Comparison of ENCODE assay signal across 12 cellular contexts in the genomic region with DNA sequence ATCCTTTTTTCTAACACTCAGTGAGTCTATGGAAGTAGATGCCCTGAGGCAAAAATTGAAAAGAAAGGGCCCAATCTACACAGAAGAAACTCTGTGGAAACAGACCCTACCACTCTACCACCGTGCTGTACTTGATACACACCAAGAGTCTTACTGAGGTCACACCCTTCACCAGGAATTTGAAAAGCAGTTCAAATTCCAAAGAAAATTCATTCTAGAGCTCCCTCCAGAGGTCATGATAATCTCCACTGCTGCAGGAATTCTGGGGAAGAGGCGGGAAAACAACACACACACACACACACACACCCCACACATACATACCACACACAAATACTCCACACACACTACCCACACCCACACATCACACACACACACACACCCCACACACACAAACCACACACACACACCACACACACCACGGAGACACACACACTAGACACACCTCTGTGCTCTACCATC.
DNase-seq lines count a peak whose midpoint lies in the region; ATAC-seq, FAIRE-seq and TF ChIP-seq lines count a peak whose summit lies in the region.
"Had no signal": no experiment of that assay in that cellular context is flagged by ENCODE, and none has a peak within 500 bp of the region (broad histone marks: within the 10 kb centered on the region; RNA-seq: fewer than 3 reads in every experiment).

No MANE protein-coding gene starts in this region.

- no peak overlapping the region for H3K9ac ChIP-seq in H9 (ENCODE audit: extremely low read depth, insufficient read length, low read length)

- no peak overlapping the region for H3K27ac Mint-ChIP-seq in H9

- H2AK5ac ChIP-seq in H9 (ENCODE audit: insufficient read length, low read length): no peak overlapping the region

- no peaks in the 10 kb centered on the region for H3K79me1 ChIP-seq in H9 (ENCODE audit: insufficient read depth, low read depth, low read length, poor library complexity, severe bottlenecking)

- H2BK5ac ChIP-seq in H9 (ENCODE audit: insufficient read length, low read length): no peak overlapping the region

- H3K14ac ChIP-seq in H9 (ENCODE audit: insufficient read depth, low read length): no peak overlapping the region

- no peak overlapping the region for H3K4me2 ChIP-seq in H9 (ENCODE audit: insufficient read depth, insufficient read length, low read length)

- no peak overlapping the region for H3K23ac ChIP-seq in H9 (ENCODE audit: insufficient read length, low read depth, low read length)

- ATAC-seq in GM18870 (IDR thresholded peaks at IDR 0.05; ENCODE audit: unreplicated experiment): no peak
- no peak for ATAC-seq in GM21737 (IDR thresholded peaks at IDR 0.05; ENCODE audit: unreplicated experiment)

- H3K4ac ChIP-seq in H9 (ENCODE audit: low read depth, low read length): no peak overlapping the region

- H3K9me3 ChIP-seq in H9 (ENCODE audit: control insufficient read depth, low read depth, low read length) (no peaks in the 10 kb centered on the region), cardiac muscle cell (ENCODE audit: low read depth) (no peaks in the 10 kb centered on the region), small intestine (ENCODE audit: control insufficient read depth, low read depth) (no peaks in the 10 kb centered on the region)
- H3K9me3 ChIP-seq: SJSA1 had no signal

- WGBS in H9 (ENCODE audit: extremely low coverage, insufficient read length, low lambda C conversion rate): no CpG with 5 or more reads among the region's 3 CpGs
- 27 to 56% (median 28%) methylated on average over 3 of the region's 3 CpGs for WGBS in small intestine, 3 donors

- no peak overlapping the region for H4K8ac ChIP-seq in H9 (replicated peaks; ENCODE audit: insufficient read length, low read depth, low read length)

- peaks cover 25 to 40% of the 10 kb centered on the region in 2 experiments for H3K4me1 Mint-ChIP-seq in H9

- no peak overlapping the region for H2BK120ac ChIP-seq in H9 (ENCODE audit: low read depth, low read length, poor library complexity, severe bottlenecking)

- no peaks in the 10 kb centered on the region for H3K23me2 ChIP-seq in H9 (ENCODE audit: insufficient read length, low read depth, low read length, poor library complexity, severe bottlenecking)

- H3K27ac ChIP-seq in H9 (ENCODE audit: insufficient read length, low read depth, low read length): no peak overlapping the region
- no peak overlapping the region for H3K27ac ChIP-seq in cardiac muscle cell
- H3K27ac ChIP-seq in small intestine (ENCODE audit: low read depth in 1 of 2, low read length in 1 of 2): no peak overlapping the region
- H3K27ac ChIP-seq: HL-60, SJSA1 had no signal

- no peak overlapping the region for H2BK15ac ChIP-seq in H9 (ENCODE audit: low read depth, low read length)

- no peak overlapping the region for H2AFZ ChIP-seq in H9 (ENCODE audit: low read length)

- H3K4me1 ChIP-seq in H9 (ENCODE audit: insufficient read depth, low read length): peaks cover 3% of the 10 kb centered on the region; the same call in 1 of the 2 replicates
- H3K4me1 ChIP-seq in cardiac muscle cell (ENCODE audit: low read depth): no peaks in the 10 kb centered on the region
- no peaks in the 10 kb centered on the region for H3K4me1 ChIP-seq in small intestine (ENCODE audit: control insufficient read depth in 2 of 2, insufficient read depth in 1 of 2, low read depth in 1 of 2, low read length in 1 of 2)

- H3K27me3 ChIP-seq in H9 (ENCODE audit: insufficient read depth, low read length): no peaks in the 10 kb centered on the region
- H3K27me3 ChIP-seq in cardiac muscle cell: no peaks in the 10 kb centered on the region
- no peaks in the 10 kb centered on the region for H3K27me3 ChIP-seq in small intestine (ENCODE audit: control insufficient read depth in 2 of 2, insufficient read depth in 2 of 2, low read length in 2 of 2)
- H3K27me3 ChIP-seq: SJSA1 had no signal

- H3K4me3 ChIP-seq in cardiac muscle cell: no peak overlapping the region
- no peak overlapping the region for H3K4me3 ChIP-seq in small intestine (ENCODE audit: low read depth in 1 of 2, low read length in 2 of 2)
- H3K4me3 ChIP-seq: lung, SJSA1 had no signal

- H4K5ac ChIP-seq in H9 (ENCODE audit: insufficient read length, low read depth, low read length): no peak overlapping the region

- peak; percentile 54; the same call in 2 of the 3 replicates for TF ChIP-seq CTCF in H9 (conservative IDR thresholded peaks at IDR 0.05)
- TF ChIP-seq CTCF in cardiac muscle cell (IDR thresholded peaks at IDR 0.05; ENCODE audit: low read depth, low read length): peak; percentile 46

- no peak overlapping the region for H3K4me3 Mint-ChIP-seq in H9

- H2BK12ac ChIP-seq in H9 (ENCODE audit: insufficient read length, low read depth, low read length): no peak overlapping the region

- peaks cover 0 to 4% (median 0%) of the 10 kb centered on the region in 3 experiments; a peak in 4 of 7 replicates for H3K36me3 Mint-ChIP-seq in H9 (ENCODE audit: insufficient read depth in 1 of 3, low read depth in 3 of 3)

- no peak overlapping the region for H2BK20ac ChIP-seq in H9 (ENCODE audit: low read depth, low read length, poor library complexity, severe bottlenecking)

- no peaks in the 10 kb centered on the region for H3K36me3 ChIP-seq in cardiac muscle cell
- no peaks in the 10 kb centered on the region for H3K36me3 ChIP-seq in small intestine (ENCODE audit: control insufficient read depth in 2 of 2, insufficient read depth in 2 of 2, low read length in 2 of 2)
- H3K36me3 ChIP-seq: SJSA1 had no signal

- H3K56ac ChIP-seq in H9 (ENCODE audit: insufficient read length, low read depth, low read length): no peak overlapping the region

- FAIRE-seq in small intestine (lab: Jason Lieb, UNC): no peak

- no peak overlapping the region for H4K91ac ChIP-seq in H9 (ENCODE audit: insufficient read length, low read depth, low read length)

- H3K79me2 ChIP-seq in H9 (ENCODE audit: insufficient read depth, low read length): no peaks in the 10 kb centered on the region

- no peaks in the 10 kb centered on the region for H3K9me3 Mint-ChIP-seq in H9

- H3T11ph ChIP-seq in H9 (ENCODE audit: low read length): no peak overlapping the region

- no peak overlapping the region for H3K18ac ChIP-seq in H9 (ENCODE audit: insufficient read length, low read depth, low read length)

- H3K27me3 Mint-ChIP-seq in H9 (ENCODE audit: low read depth): no peaks in the 10 kb centered on the region; the same call in none of the 2 replicates

- no peak for DNase-seq in H9
- peak; percentile 15 for DNase-seq in SW480 (ENCODE audit: low spot score)
- DNase-seq in cardiac muscle cell (ENCODE audit: low read depth in 1 of 2, low spot score in 1 of 2): peak; percentile 16 to 57
- DNase-seq in small intestine: peak; percentile 15
- DNase-seq in NCI-H1436 treated with DMSO at 0.1 percent for 48 hours (lab: John Stamatoyannopoulos, UW): no peak
- DNase-seq in UCSD-AML1 (lab: John Stamatoyannopoulos, UW; ENCODE audit: unreplicated experiment): no peak
- DNase-seq: activated gamma-delta T cell treated with Interleukin-2 at 50 U/mL for 16 hours had no signal

- H4K20me1 ChIP-seq in H9 (ENCODE audit: control insufficient read depth, insufficient read depth, insufficient read length): no peaks in the 10 kb centered on the region

Comparison
In these comparisons a context has a peak if more than half of its experiments do, and no peak if none do; other contexts are left out.
1. DNase-seq: peak in SW480 (single experiment), cardiac muscle cell (2 of 2) and small intestine (single experiment); none in H9 (single experiment), NCI-H1436 treated with DMSO at 0.1 percent for 48 hours (single experiment) and UCSD-AML1 (single experiment).